14 cellular contexts compared by ENCODE assay signal in the genomic region with DNA sequence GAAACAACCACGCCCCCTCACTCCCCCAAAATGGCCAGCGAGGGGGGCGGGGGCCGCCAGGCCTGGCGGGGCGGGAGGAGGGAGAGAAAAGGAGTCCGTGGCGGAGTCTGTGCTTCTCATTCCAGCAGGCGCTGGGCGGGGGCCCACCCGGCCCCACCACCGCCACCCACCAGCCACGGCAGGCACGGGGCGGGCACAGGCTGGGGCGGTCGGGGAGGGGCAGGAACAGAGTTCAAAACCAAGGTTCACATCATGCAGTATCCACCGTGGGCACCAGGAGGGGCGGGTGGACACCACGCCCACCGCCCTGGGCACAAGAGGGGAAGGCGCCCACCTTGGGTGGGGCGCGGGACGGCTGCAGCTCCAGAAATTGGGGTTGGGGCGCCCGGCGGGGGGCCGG. TPM values are rescaled to one million over a fixed set of nuclear protein-coding genes. Genes with fewer than 3 reads are reported as not detected.
DNase-seq lines count a peak whose midpoint lies in the region; ATAC-seq, FAIRE-seq and TF ChIP-seq lines count a peak whose summit lies in the region.
"Had no signal": no experiment of that assay in that cellular context is flagged by ENCODE, and none has a peak within 500 bp of the region (broad histone marks: within the 10 kb centered on the region; RNA-seq: fewer than 3 reads in every experiment).

No MANE protein-coding gene starts in this region.

- TF ChIP-seq RAD21 in K562 (CRISPR knock-in tag; conservative IDR thresholded peaks at IDR 0.05 in 1 of 2, IDR thresholded peaks at IDR 0.05 in 1 of 2), result no peak

- TF ChIP-seq EP300 in K562 (IDR thresholded peaks at IDR 0.05; ENCODE audit: low read length), result no peak
- TF ChIP-seq EP300 in suprapubic skin (IDR thresholded peaks at IDR 0.05), result no peak

- H3K79me2 ChIP-seq in K562 (ENCODE audit: control insufficient read depth, insufficient read depth, low read length), result no peaks in the 10 kb centered on the region

- no peaks in the 10 kb centered on the region for H4K20me1 ChIP-seq in K562 (replicated peaks; ENCODE audit: control insufficient read depth, insufficient read depth, low read length)

- WGBS in K562 (ENCODE audit: insufficient coverage, low coverage, missing lambda C conversion rate), result 15% methylated on average over 6 of the region's 29 CpGs
- WGBS in suprapubic skin, result 6% methylated on average over 28 of the region's 29 CpGs

- TF ChIP-seq CTCF in K562 (IDR thresholded peaks at IDR 0.05 in 2 of 3, conservative IDR thresholded peaks at IDR 0.05 in 1 of 3; ENCODE audit: insufficient read depth in 2 of 3, low read depth in 1 of 3, low read length in 3 of 3) (0 out of 6 replicates have a peak, but pooled peaks of 1 of the 3 experiments have one; percentile 5), suprapubic skin (IDR thresholded peaks at IDR 0.05) (no peak)

- BruUV-seq in K562 (replicated peaks; lab: Mats Ljungman, UMichigan), result no TSS peak

- no peak overlapping the region for H3K9ac ChIP-seq in K562 (ENCODE audit: insufficient read depth in 1 of 2, low read depth in 2 of 2, low read length in 2 of 2)

- no peak for TF ChIP-seq POLR2A in K562 (conservative IDR thresholded peaks at IDR 0.05)
- TF ChIP-seq POLR2A in suprapubic skin (IDR thresholded peaks at IDR 0.05), result no peak

- H3K4me3 ChIP-seq in K562, result no peak overlapping the region
- H3K4me3 ChIP-seq in suprapubic skin, result peak overlapping the region; percentile 33

- H3K27me3 ChIP-seq in K562 (ENCODE audit: control insufficient read depth in 2 of 2, insufficient read depth in 2 of 2, low read length in 2 of 2) (peaks cover 5 to 19% of the 10 kb centered on the region in 2 experiments; a peak in 3 of 5 replicates), suprapubic skin (peaks cover 9% of the 10 kb centered on the region)

- FAIRE-seq in K562 (lab: Jason Lieb, UNC), result no peak
- FAIRE-seq: G401.6 had no signal

- H3K9me1 ChIP-seq in K562 (ENCODE audit: control insufficient read depth, insufficient read depth, low read length), result no peaks in the 10 kb centered on the region

- peaks cover 0 to 51% of the 10 kb centered on the region in 2 experiments; a peak in 2 of 5 replicates for H3K4me1 ChIP-seq in K562 (replicated peaks in 1 of 2; ENCODE audit: control insufficient read depth in 2 of 2, insufficient read depth in 2 of 2, low read length in 2 of 2)
- H3K4me1 ChIP-seq in suprapubic skin, result peaks cover 30% of the 10 kb centered on the region

- H3K27ac ChIP-seq in K562 (ENCODE audit: extremely low read depth, low read depth, low read length), result no peak overlapping the region
- no peak overlapping the region for H3K27ac ChIP-seq in suprapubic skin
- H3K27ac ChIP-seq: VCaP had no signal

- CTCF ChIA-PET in K562 (lab: Yijun Ruan, JAX; ENCODE audit: low intra/inter-chr PET ratio), result no interaction called here

- peak; percentile 39 for DNase-seq in DMS 273 (lab: John Stamatoyannopoulos, UW; ENCODE audit: unreplicated experiment)
- DNase-seq in DMS 273 treated with DMSO at 0.1 percent for 48 hours (lab: John Stamatoyannopoulos, UW), result no peak
- DNase-seq in K562 (ENCODE audit: extremely low read depth in 1 of 4, low spot score in 3 of 4), result peak in 2 of 4 experiments; percentile 39 to 44
- DNase-seq in left colon, result no peak
- peak in 1 of 2 donors; percentile 65 for DNase-seq in suprapubic skin (ENCODE audit: low spot score in 2 of 2)
- no peak for DNase-seq in SIG-M5 treated with dmso at 0.1 percent for 504 hours (lab: John Stamatoyannopoulos, UW; ENCODE audit: unreplicated experiment)
- DNase-seq in AG08396 (ENCODE audit: low spot score), result no peak
- DNase-seq in D341Med (ENCODE audit: low spot score), result no peak
- DNase-seq: activated gamma-delta T cell, dermis blood vessel endothelial cell had no signal

- no peaks in the 10 kb centered on the region for H3K36me3 ChIP-seq in K562 (ENCODE audit: control insufficient read depth, insufficient read depth, low read length)
- peaks cover 6% of the 10 kb centered on the region for H3K36me3 ChIP-seq in suprapubic skin

- POLR2A ChIA-PET in K562 (lab: Yijun Ruan, JAX), result no interaction called here

- intact Hi-C loops in K562 (cut with micrococcal nuclease) (no loop called here), left colon (cut with DNase I, micrococcal nuclease) (no loop called here)

- ATAC-seq in K562, result no peak
- ATAC-seq in left colon, result peak; percentile 33
- ATAC-seq: Panc1 had no signal

- no peak overlapping the region for H2AFZ ChIP-seq in K562 (ENCODE audit: low read depth, low read length)

- H3K9me3 ChIP-seq in K562 (replicated peaks; ENCODE audit: control insufficient read depth, insufficient read depth, low read depth, low read length), result no peaks in the 10 kb centered on the region
- no peaks in the 10 kb centered on the region for H3K9me3 ChIP-seq in suprapubic skin

- in situ Hi-C loops in K562 (cut with MboI), result no loop called here

- H3K4me2 ChIP-seq in K562 (ENCODE audit: insufficient read depth, low read length), result no peak overlapping the region

TF ChIP-seq in K562, 482 proteins besides CTCF, POLR2A, EP300 and RAD21 (continues in another document):
- no peak for TF ChIP-seq CBFB (CRISPR knock-in tag; IDR thresholded peaks at IDR 0.05)

RNA-seq across cellular contexts. Expression of a gene that starts 12.8 kb away (rescaled TPM):
- 5.0 and 8.4 TPM in 2 replicates for total RNA-seq in K562 (2011; cell fraction: chromatin; rRNA removed; ENCODE audit: low replicate concordance)
- 4.9 and 7.2 TPM in 2 replicates for total RNA-seq in K562 (2011; cell fraction: nucleolus; rRNA removed)
- total RNA-seq in K562 (2011; cell fraction: nucleoplasm; rRNA removed), result 5.0 and 6.9 TPM in 2 replicates
- 4.1 and 4.6 TPM in 2 replicates for total RNA-seq in K562 (2014; rRNA removed)
- 1.1 and 1.6 TPM in 2 replicates for total RNA-seq in K562 (2014; rRNA removed; fragmentation: Illumina TruSeq; extraction: Trizol)
- total RNA-seq in K562 (2015; rRNA removed; fragmentation: Illumina TruSeq; extraction: Trizol), result 2.2 and 2.3 TPM in 2 replicates
- 5.7 and 6.2 TPM in 2 replicates for total RNA-seq in K562 (2021)
- polyA plus RNA-seq in K562 (2011; rRNA removed), result 3.1 and 3.6 TPM in 2 replicates
- polyA plus RNA-seq in K562 (2011; cell fraction: cytosol; rRNA removed), result 5.9 and 11.0 TPM in 2 replicates
- 5.7 and 8.6 TPM in 2 replicates for polyA plus RNA-seq in K562 (2011; cell fraction: nucleus; rRNA removed)
- 1.1 and 3.6 TPM in 2 replicates for polyA plus RNA-seq in K562 (2012)
- 3.8 and 5.0 TPM in 2 replicates for polyA plus RNA-seq in K562 (2014; fragmentation: Illumina TruSeq; extraction: Trizol)
- under 1 TPM; 0.10 to 0.29 TPM for polyA plus RNA-seq in K562 (2014; fragmentation: Nextera tagmentation; extraction: Ambion mirVana)
- polyA plus RNA-seq in K562 (2014; rRNA removed), result 4.2 and 5.5 TPM in 2 replicates
- 2.2 and 2.6 TPM in 2 replicates for polyA minus RNA-seq in K562 (2011; rRNA and poly(A)+ RNA removed)
- polyA minus RNA-seq in K562 (2011; cell fraction: cytosol; rRNA and poly(A)+ RNA removed), result 1.0 and 2.2 TPM in 2 replicates
- polyA minus RNA-seq in K562 (2011; cell fraction: nucleus; rRNA and poly(A)+ RNA removed), result 2.0 and 2.7 TPM in 2 replicates
- total RNA-seq in left colon, result not detected
- total RNA-seq in suprapubic skin, result 1 to 10 TPM in 1 of 4 donors, not detected in 3; 1.1 TPM

RNA-seq across cellular contexts. Expression of a gene that starts 45.0 kb away (rescaled TPM):
- total RNA-seq in K562 (2011; cell fraction: chromatin; rRNA removed; ENCODE audit: low replicate concordance), result 6.6 and 11.8 TPM in 2 replicates
- 9.3 and 13.7 TPM in 2 replicates for total RNA-seq in K562 (2011; cell fraction: nucleolus; rRNA removed)
- total RNA-seq in K562 (2011; cell fraction: nucleoplasm; rRNA removed), result 11.6 and 12.5 TPM in 2 replicates
- 60.7 and 74.0 TPM in 2 replicates for total RNA-seq in K562 (2014; rRNA removed)
- 0.80 and 1.7 TPM in 2 replicates for total RNA-seq in K562 (2014; rRNA removed; fragmentation: Illumina TruSeq; extraction: Trizol)
- 6.5 and 7.5 TPM in 2 replicates for total RNA-seq in K562 (2015; rRNA removed; fragmentation: Illumina TruSeq; extraction: Trizol)
- total RNA-seq in K562 (2021), result 107 TPM in 2 replicates
- polyA plus RNA-seq in K562 (2011; rRNA removed), result 24.7 and 26.4 TPM in 2 replicates
- polyA plus RNA-seq in K562 (2011; cell fraction: cytosol; rRNA removed), result 41.0 and 143 TPM in 2 replicates
- polyA plus RNA-seq in K562 (2011; cell fraction: nucleus; rRNA removed), result 21.3 and 32.8 TPM in 2 replicates
- polyA plus RNA-seq in K562 (2012), result 67.8 and 104 TPM in 2 replicates
- polyA plus RNA-seq in K562 (2014; fragmentation: Illumina TruSeq; extraction: Trizol), result 12.1 and 31.5 TPM in 2 replicates
- polyA plus RNA-seq in K562 (2014; fragmentation: Nextera tagmentation; extraction: Ambion mirVana), result 1 to 10 TPM in 1 of 2 experiments, under 1 TPM in 1; 0.44 to 1.1 TPM
- polyA plus RNA-seq in K562 (2014; rRNA removed), result 179 and 181 TPM in 2 replicates
- 1.6 and 1.9 TPM in 2 replicates for polyA minus RNA-seq in K562 (2011; rRNA and poly(A)+ RNA removed)
- 10.9 and 22.5 TPM in 2 replicates for polyA minus RNA-seq in K562 (2011; cell fraction: cytosol; rRNA and poly(A)+ RNA removed)
- polyA minus RNA-seq in K562 (2011; cell fraction: nucleus; rRNA and poly(A)+ RNA removed), result 5.1 and 10.1 TPM in 2 replicates
- total RNA-seq in left colon, result 10 to 100 TPM in 1 of 2 donors, 1 to 10 TPM in 1; 7.1 to 38.3 TPM
- 10 to 100 TPM in 1 of 4 donors, 1 to 10 TPM in 3; 2.3 to 13.3 (median 7.7) TPM for total RNA-seq in suprapubic skin
- total RNA-seq: A172 had no signal

RNA-seq across cellular contexts. Expression of a gene that starts 53.2 kb away (rescaled TPM):
- total RNA-seq in K562 (2011; cell fraction: chromatin; rRNA removed; ENCODE audit: low replicate concordance), result 0.49 and 2.1 TPM in 2 replicates
- 1.7 and 3.2 TPM in 2 replicates for total RNA-seq in K562 (2011; cell fraction: nucleolus; rRNA removed)
- total RNA-seq in K562 (2011; cell fraction: nucleoplasm; rRNA removed), result 0.73 and 4.7 TPM in 2 replicates
- total RNA-seq in K562 (2014; rRNA removed), result 1.0 and 3.5 TPM in 2 replicates
- 0.38 and 0.84 TPM in 2 replicates for total RNA-seq in K562 (2014; rRNA removed; fragmentation: Illumina TruSeq; extraction: Trizol)
- 0.65 and 1.4 TPM in 2 replicates for total RNA-seq in K562 (2015; rRNA removed; fragmentation: Illumina TruSeq; extraction: Trizol)
- 1.9 and 2.1 TPM in 2 replicates for total RNA-seq in K562 (2021)
- polyA plus RNA-seq in K562 (2011; rRNA removed), result 4.5 and 4.6 TPM in 2 replicates
- 3.5 and 6.8 TPM in 2 replicates for polyA plus RNA-seq in K562 (2011; cell fraction: cytosol; rRNA removed)
- 3.8 and 4.9 TPM in 2 replicates for polyA plus RNA-seq in K562 (2011; cell fraction: nucleus; rRNA removed)
- polyA plus RNA-seq in K562 (2012), result 0.69 and 1.3 TPM in 2 replicates
- 3.6 and 4.4 TPM in 2 replicates for polyA plus RNA-seq in K562 (2014; fragmentation: Illumina TruSeq; extraction: Trizol)
- 1 to 10 TPM; 3.4 to 4.1 TPM for polyA plus RNA-seq in K562 (2014; fragmentation: Nextera tagmentation; extraction: Ambion mirVana)
- polyA plus RNA-seq in K562 (2014; rRNA removed), result 0.93 and 1.6 TPM in 2 replicates
- polyA minus RNA-seq in K562 (2011; rRNA and poly(A)+ RNA removed), result 1.9 and 3.0 TPM in 2 replicates
- polyA minus RNA-seq in K562 (2011; cell fraction: cytosol; rRNA and poly(A)+ RNA removed), result 4.6 TPM in 1 of 2 replicates, not detected in the other
- polyA minus RNA-seq in K562 (2011; cell fraction: nucleus; rRNA and poly(A)+ RNA removed), result 0.40 and 2.0 TPM in 2 replicates
- total RNA-seq in left colon, result 100 to 1,000 TPM; 852 to 964 TPM
- 100 to 1,000 TPM; 359 to 639 (median 494) TPM for total RNA-seq in suprapubic skin

Comparison
In these comparisons a context has a peak if more than half of its experiments do, and no peak if none do; other contexts are left out.
1. RNA of a gene that starts 53.2 kb away (total RNA-seq): 852 to 964 TPM in left colon and 359 to 639 TPM in suprapubic skin; 0.38 to 4.7 TPM in K562; every median in the first group is over 10 times any median in the second.